Comparison of ENCODE assay signal across 10 cellular contexts in the genomic region with DNA sequence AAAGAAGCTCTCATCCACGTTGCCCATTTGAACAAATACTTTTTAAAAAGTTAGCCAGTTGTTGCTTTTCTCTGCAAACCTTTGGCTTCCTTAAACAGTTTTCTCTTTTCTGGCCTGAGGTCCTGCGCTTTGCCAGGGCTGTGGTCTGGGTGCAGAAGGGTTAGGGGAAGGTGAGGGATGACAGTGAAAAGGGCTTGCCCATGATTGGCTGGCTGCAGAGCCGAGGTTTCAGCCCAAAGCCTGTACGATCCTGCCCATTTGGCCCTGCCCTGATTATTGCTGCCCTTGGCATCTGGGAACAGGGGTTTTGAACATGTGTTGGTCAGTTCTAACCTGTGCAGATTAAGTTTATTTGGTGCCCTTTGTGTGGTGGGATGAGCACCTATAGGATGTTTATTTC. TPM values are rescaled to one million over a fixed set of nuclear protein-coding genes. Genes with fewer than 3 reads are reported as not detected.
A peak's percentile ranks its signal among the peaks of the same experiment; 100 is the strongest.
DNase-seq lines count a peak whose midpoint lies in the region; ATAC-seq and TF ChIP-seq lines count a peak whose summit lies in the region.
"Had no signal": no experiment of that assay in that cellular context is flagged by ENCODE, and none has a peak within 500 bp of the region (broad histone marks: within the 10 kb centered on the region; RNA-seq: fewer than 3 reads in every experiment).

No MANE protein-coding gene starts in this region.

- H3K27ac ChIP-seq in PC-9 (no peak overlapping the region), endodermal cell (ENCODE audit: low read depth, low read length) (peak overlapping the region; percentile 80)

- H3K9ac ChIP-seq in endodermal cell (ENCODE audit: extremely low read depth, low read length, poor library complexity, severe bottlenecking) = no peak overlapping the region
- H3K9ac ChIP-seq in skeletal muscle satellite cell (ENCODE audit: low read depth, low read length) = peak overlapping the region; percentile 87

- H3K4me3 Mint-ChIP-seq in activated CD8-positive, alpha-beta memory T cell treated with anti-CD3 and anti-CD28 coated beads, Interleukin-2, amount 10 ng/mL, durations not matched to agents 7 days and 5 days = peak overlapping the region; percentile 87
- H3K4me3 Mint-ChIP-seq in endodermal cell = peak overlapping the region; percentile 98

- no peak for DNase-seq in activated CD8-positive, alpha-beta memory T cell treated with anti-CD3 and anti-CD28 coated beads, Interleukin-2, amount 10 ng/mL, durations not matched to agents 7 days and 5 days
- no peak for DNase-seq in activated CD8-positive, alpha-beta memory T cell treated with anti-CD3 and anti-CD28 coated beads for 24 hours
- DNase-seq in PC-9 (no peak), endodermal cell (no peak), dedifferentiated amniotic fluid mesenchymal stem cell (ENCODE audit: extremely low spot score) (no peak), T1000 (lab: John Stamatoyannopoulos, UW) (no peak)
- no peak for DNase-seq in activated CD8-positive, alpha-beta memory T cell treated with anti-CD3 and anti-CD28 coated beads, Interleukin-2, amount 50 U/mL, for 48 hours
- DNase-seq: C1 segment of cervical spinal cord, NCI-H1105 had no signal

- ATAC-seq in activated CD8-positive, alpha-beta memory T cell treated with anti-CD3 and anti-CD28 coated beads, Interleukin-2, amount 10 ng/mL, durations not matched to agents 7 days and 5 days = no peak

- peaks cover 63% of the 10 kb centered on the region for H3K79me2 ChIP-seq in PC-9 (ENCODE audit: low read depth)

- BruUV-seq in PC-9 (replicated peaks; lab: Mats Ljungman, UMichigan) = no TSS peak

- peaks cover 35% of the 10 kb centered on the region for H3K36me3 Mint-ChIP-seq in activated CD8-positive, alpha-beta memory T cell treated with anti-CD3 and anti-CD28 coated beads, Interleukin-2, amount 10 ng/mL, durations not matched to agents 7 days and 5 days
- H3K36me3 Mint-ChIP-seq in endodermal cell (ENCODE audit: low read depth) = peaks cover 16% of the 10 kb centered on the region

- peaks cover 20% of the 10 kb centered on the region for H3K4me1 ChIP-seq in PC-9 (replicated peaks; ENCODE audit: insufficient read depth)
- peaks cover 10% of the 10 kb centered on the region for H3K4me1 ChIP-seq in endodermal cell (ENCODE audit: control insufficient read depth, insufficient read depth, low read length)
- H3K4me1 ChIP-seq in skeletal muscle satellite cell (ENCODE audit: control insufficient read depth, insufficient read depth, low read length) = peaks cover 18% of the 10 kb centered on the region

- intact Hi-C loops in PC-9 (cut with micrococcal nuclease; ENCODE audit: unreplicated experiment) = no loop called here

- 58 to 77% methylated on average over 1 to 4 of the region's 4 CpGs for WGBS in endodermal cell (ENCODE audit: insufficient coverage in 1 of 2, insufficient read length in 1 of 2), 2 experiments

- H2AFZ ChIP-seq in PC-9 = no peak overlapping the region

- peaks cover 25% of the 10 kb centered on the region for H4K20me1 ChIP-seq in PC-9 (ENCODE audit: insufficient read depth)

- TF ChIP-seq CTCF in PC-9 (conservative IDR thresholded peaks at IDR 0.05) (no peak), endodermal cell (conservative IDR thresholded peaks at IDR 0.05) (no peak)

- H3K4me1 Mint-ChIP-seq in activated CD8-positive, alpha-beta memory T cell treated with anti-CD3 and anti-CD28 coated beads, Interleukin-2, amount 10 ng/mL, durations not matched to agents 7 days and 5 days = peaks cover 33% of the 10 kb centered on the region
- H3K4me1 Mint-ChIP-seq in endodermal cell = peaks cover 21% of the 10 kb centered on the region

- H3K36me3 ChIP-seq in PC-9 (ENCODE audit: low read depth) = 0 out of 2 replicates have a peak, but pooled peaks cover 7% of the 10 kb centered on the region
- H3K36me3 ChIP-seq in endodermal cell (ENCODE audit: control insufficient read depth, insufficient read depth, low read length) = peaks cover 22% of the 10 kb centered on the region
- H3K36me3 ChIP-seq in skeletal muscle satellite cell (ENCODE audit: insufficient read depth, low read length) = peaks cover 19% of the 10 kb centered on the region

- no peaks in the 10 kb centered on the region for H3K27me3 ChIP-seq in PC-9 (ENCODE audit: insufficient read depth, low read depth)
- no peaks in the 10 kb centered on the region for H3K27me3 ChIP-seq in endodermal cell (ENCODE audit: control insufficient read depth, insufficient read depth, low read length, poor library complexity, severe bottlenecking)
- H3K27me3 ChIP-seq in skeletal muscle satellite cell (ENCODE audit: control insufficient read depth, insufficient read depth, low read length) = peaks cover 1% of the 10 kb centered on the region

- CTCF ChIA-PET in activated CD8-positive, alpha-beta memory T cell treated with anti-CD3 and anti-CD28 coated beads, Interleukin-2, amount 10 ng/mL, durations not matched to agents 7 days and 5 days (lab: Charles Lee) = interaction anchor here (0.6 to 1.1 kb wide), 4 partner anchors 8 to 227 kb away, joined by 3 to 4 read pairs (median 3); no protein-coding TSS in a partner anchor
- CTCF ChIA-PET in PC-9 (lab: Charles Lee) = no interaction called here

- H3K9me3 Mint-ChIP-seq in activated CD8-positive, alpha-beta memory T cell treated with anti-CD3 and anti-CD28 coated beads, Interleukin-2, amount 10 ng/mL, durations not matched to agents 7 days and 5 days (ENCODE audit: low read depth) = no peaks in the 10 kb centered on the region
- H3K9me3 Mint-ChIP-seq in endodermal cell = no peaks in the 10 kb centered on the region

- H3K4me3 ChIP-seq in PC-9 = peak overlapping the region; percentile 89
- peak overlapping the region; percentile 94 for H3K4me3 ChIP-seq in endodermal cell (ENCODE audit: low read length)
- H3K4me3 ChIP-seq in skeletal muscle satellite cell (ENCODE audit: low read length) = peak overlapping the region; percentile 93

- peaks cover 3% of the 10 kb centered on the region for H3K27me3 Mint-ChIP-seq in activated CD8-positive, alpha-beta memory T cell treated with anti-CD3 and anti-CD28 coated beads, Interleukin-2, amount 10 ng/mL, durations not matched to agents 7 days and 5 days
- no peaks in the 10 kb centered on the region for H3K27me3 Mint-ChIP-seq in endodermal cell (ENCODE audit: insufficient read depth)

- H3K4me2 ChIP-seq in PC-9 = peak overlapping the region; percentile 96
- H3K4me2 ChIP-seq in skeletal muscle satellite cell (ENCODE audit: low read length) = peak overlapping the region; percentile 90

- H3K9me3 ChIP-seq in PC-9 (ENCODE audit: insufficient read depth, low read depth) (no peaks in the 10 kb centered on the region), endodermal cell (ENCODE audit: control insufficient read depth, low read length) (no peaks in the 10 kb centered on the region), skeletal muscle satellite cell (replicated peaks; ENCODE audit: low read length) (no peaks in the 10 kb centered on the region)

- no peaks in the 10 kb centered on the region; the same call in 1 of the 2 replicates for H3F3A ChIP-seq in PC-9 (ENCODE audit: insufficient read depth, low read depth)

- POLR2A ChIA-PET in PC-9 (lab: Charles Lee; ENCODE audit: unreplicated experiment) = no interaction called here

- no peaks in the 10 kb centered on the region for H3K9me2 ChIP-seq in PC-9 (ENCODE audit: insufficient read depth)

- peak overlapping the region; percentile 41 for H3K27ac Mint-ChIP-seq in activated CD8-positive, alpha-beta memory T cell treated with anti-CD3 and anti-CD28 coated beads, Interleukin-2, amount 10 ng/mL, durations not matched to agents 7 days and 5 days
- H3K27ac Mint-ChIP-seq in endodermal cell = peak overlapping the region; percentile 6

RNA-seq across cellular contexts. Expression of a gene that starts 1.5 kb away (rescaled TPM):
- 100 to 1,000 TPM; 176 to 205 TPM for total RNA-seq in activated CD8-positive, alpha-beta memory T cell treated with anti-CD3 and anti-CD28 coated beads, Interleukin-2, amount 10 ng/mL, durations not matched to agents 7 days and 5 days
- total RNA-seq in PC-9 (2021) = 122 and 154 TPM in 2 replicates
- total RNA-seq in endodermal cell = 100 to 1,000 TPM in 1 of 2 donors, 10 to 100 TPM in 1; 58.1 to 115 TPM
- 83.6 TPM for polyA plus RNA-seq in endodermal cell (2013, experiment 1 of 2)
- polyA plus RNA-seq in endodermal cell (2013, experiment 2 of 2) = 83.0 TPM
- total RNA-seq in skeletal muscle satellite cell (2012; rRNA removed) = 27.6 and 37.6 TPM in 2 replicates
